Comparison of ENCODE assay signal across 28 cellular contexts in genomic region chr10:29186221-29186620, GRCh38.
"Had no signal": no experiment of that assay in that cellular context is flagged by ENCODE, and none has a peak within 500 bp of the region (broad histone marks: within the 10 kb centered on the region; RNA-seq: fewer than 3 reads in every experiment).

No MANE protein-coding gene starts in this region.

- H3K4me1 ChIP-seq: adrenal gland, ascending aorta, sigmoid colon, testis, upper lobe of left lung had no signal

- H3K4me3 ChIP-seq: adrenal gland, ascending aorta, heart right ventricle, lung, sigmoid colon, testis, upper lobe of left lung had no signal

- H3K36me3 Mint-ChIP-seq: activated naive CD8-positive, alpha-beta T cell; naive thymus-derived CD8-positive, alpha-beta T cell; WTC11 had no signal

- H3K9me3 Mint-ChIP-seq: activated T-cell treated with anti-CD3 and anti-CD28 coated beads, Interleukin-2, amount 50 U/mL, for 24 hours; activated T-helper 2 cell treated with anti-CD3 and anti-CD28 coated beads, Interferon-gamma antibody, Interleukin-2, Interleukin-4, amounts not matched to agents 10 μg/mL and 5 μg/mL and 100 μg/mL, durations not matched to agents 14 hours and 24 hours and 36 hours; endodermal cell had no signal

- H3K27ac ChIP-seq: adrenal gland, ascending aorta, epithelial cell of prostate, heart right ventricle, sigmoid colon, testis, upper lobe of left lung had no signal

- H3K4me3 Mint-ChIP-seq: activated CD4-positive, alpha-beta T cell treated with anti-CD3 and anti-CD28 coated beads for 36 hours; activated naive CD8-positive, alpha-beta T cell; activated T-cell treated with anti-CD3 and anti-CD28 coated beads, Interleukin-2, amount 50 U/mL, for 24 hours; endodermal cell; naive thymus-derived CD8-positive, alpha-beta T cell; WTC11 had no signal

- H3K27me3 ChIP-seq: ascending aorta, sigmoid colon, testis, upper lobe of left lung had no signal

- H3K4me1 Mint-ChIP-seq: activated CD4-positive, alpha-beta T cell treated with anti-CD3 and anti-CD28 coated beads for 36 hours; endodermal cell; naive thymus-derived CD8-positive, alpha-beta T cell had no signal

- H3K36me3 ChIP-seq: adrenal gland, ascending aorta, heart right ventricle, sigmoid colon, upper lobe of left lung had no signal

- DNase-seq: activated CD4-positive, alpha-beta T cell treated with anti-CD3 and anti-CD28 coated beads for 36 hours; activated CD4-positive, alpha-beta T cell treated with anti-CD3 and anti-CD28 coated beads, Interleukin-2, amount 50 U/mL, for 4 hours; activated CD8-positive, alpha-beta memory T cell treated with anti-CD3 and anti-CD28 coated beads for 24 hours; activated CD8-positive, alpha-beta memory T cell treated with anti-CD3 and anti-CD28 coated beads, Interleukin-2, amount 50 U/mL, for 4 hours; activated naive CD4-positive, alpha-beta T cell; activated T-cell treated with anti-CD3 and anti-CD28 coated beads, Interleukin-2, amount 50 U/mL, for 24 hours; adrenal gland; cortex of kidney; endodermal cell; foreskin fibroblast; heart right ventricle; kidney; naive thymus-derived CD8-positive, alpha-beta T cell; retina; sigmoid colon; stimulated activated CD4-positive, alpha-beta T cell treated with anti-CD3 and anti-CD28 coated beads, Interleukin-4, amount 100 ng/mL, for 1 hour; stimulated activated naive CD4-positive, alpha-beta T cell; T-helper 9 cell; testis; upper lobe of left lung had no signal

- ATAC-seq: activated CD4-positive, alpha-beta T cell treated with anti-CD3 and anti-CD28 coated beads for 36 hours; heart right ventricle; left lobe of liver; naive thymus-derived CD8-positive, alpha-beta T cell; WTC11 had no signal

- H3K27ac Mint-ChIP-seq: activated CD4-positive, alpha-beta T cell treated with anti-CD3 and anti-CD28 coated beads for 36 hours; activated naive CD8-positive, alpha-beta T cell; activated T-cell treated with anti-CD3 and anti-CD28 coated beads, Interleukin-2, amount 50 U/mL, for 24 hours; activated T-helper 2 cell treated with anti-CD3 and anti-CD28 coated beads, Interferon-gamma antibody, Interleukin-2, Interleukin-4, amounts not matched to agents 10 μg/mL and 5 μg/mL and 100 μg/mL, durations not matched to agents 14 hours and 24 hours and 36 hours; endodermal cell; naive thymus-derived CD8-positive, alpha-beta T cell; progenitor cell of endocrine pancreas; WTC11 had no signal

- H3K9me3 ChIP-seq: adrenal gland, ascending aorta, heart right ventricle, sigmoid colon, testis, upper lobe of left lung had no signal

- FAIRE-seq: kidney had no signal
